In the genomic region with DNA sequence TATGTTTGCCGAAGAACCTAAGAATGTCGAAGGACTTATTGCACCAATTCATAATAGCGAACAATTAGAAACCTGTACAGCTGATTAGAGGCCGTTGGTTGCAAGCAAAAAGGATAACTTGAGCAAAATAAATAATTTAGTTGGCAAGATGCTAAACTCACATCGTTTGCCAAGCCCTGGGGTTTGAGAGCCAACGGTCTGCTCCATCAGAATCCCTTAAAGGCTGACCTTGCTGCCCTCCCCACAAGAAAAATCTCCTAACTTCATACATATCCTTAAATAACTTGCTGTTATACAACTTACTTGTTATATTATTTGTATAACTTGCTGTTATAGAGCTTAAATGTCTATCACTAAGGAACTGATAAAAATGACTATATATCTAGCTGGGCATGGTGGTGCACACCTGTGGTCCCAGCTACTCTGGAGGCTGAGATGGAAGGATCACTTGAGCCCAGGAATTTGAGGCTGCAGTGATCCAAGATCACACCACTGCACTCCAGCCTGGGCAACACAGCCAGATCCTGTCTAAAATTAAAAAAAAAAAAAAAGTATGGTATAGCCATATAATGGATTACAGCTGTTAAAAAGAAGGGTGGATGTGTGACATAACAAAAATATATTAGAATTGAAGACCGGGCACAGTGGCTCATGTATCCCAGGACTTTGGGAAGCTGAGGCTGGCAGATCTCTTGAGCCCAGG, we compare ENCODE assay signal across 18 cellular contexts. TPM values are rescaled to one million over a fixed set of nuclear protein-coding genes. Genes with fewer than 3 reads are reported as not detected.
DNase-seq lines count a peak whose midpoint lies in the region; ATAC-seq, FAIRE-seq and TF ChIP-seq lines count a peak whose summit lies in the region.
"Had no signal": no experiment of that assay in that cellular context is flagged by ENCODE, and none has a peak within 500 bp of the region (broad histone marks: within the 10 kb centered on the region; RNA-seq: fewer than 3 reads in every experiment).

No MANE protein-coding gene starts in this region.

- POLR2A ChIA-PET in HepG2 (lab: Yijun Ruan, JAX), result no interaction called here
- POLR2A ChIA-PET in OCI-LY7 (lab: Charles Lee), result interaction anchor here (0.6 kb wide), 1 partner anchor 53 kb away, joined by 3 read pairs; no protein-coding TSS in a partner anchor
- POLR2A ChIA-PET in GM12878 (lab: Charles Lee), result interaction anchor here (1.5 kb wide), 1 partner anchor 8 kb away, joined by 3 read pairs; no protein-coding TSS in a partner anchor

- H3K27me3 ChIP-seq in HepG2 (ENCODE audit: control insufficient read depth in 1 of 2, insufficient read depth in 2 of 2, low read length in 2 of 2) (no peaks in the 10 kb centered on the region; a peak in 1 of 5 replicates), right lobe of liver (no peaks in the 10 kb centered on the region), GM12878 (replicated peaks in 1 of 2; ENCODE audit: control insufficient read depth in 2 of 2, insufficient read depth in 2 of 2, low read length in 1 of 2) (no peaks in the 10 kb centered on the region)
- H3K27me3 ChIP-seq: gastrocnemius medialis, SJSA1 had no signal

- BruUV-seq in HepG2 (replicated peaks; lab: Mats Ljungman, UMichigan) (no TSS peak), OCI-LY7 (replicated peaks; lab: Mats Ljungman, UMichigan) (no TSS peak), GM12878 (replicated peaks; lab: Mats Ljungman, UMichigan) (no TSS peak)

- ATAC-seq in HepG2, result no peak
- ATAC-seq in right lobe of liver, result no peak
- ATAC-seq in GM12878, result no peak
- ATAC-seq in HG02938 (IDR thresholded peaks at IDR 0.05; ENCODE audit: unreplicated experiment), result no peak
- no peak for ATAC-seq in HG03354 (IDR thresholded peaks at IDR 0.05; ENCODE audit: poor library complexity, severe bottlenecking, unreplicated experiment)
- ATAC-seq in HG03457 (IDR thresholded peaks at IDR 0.05; ENCODE audit: unreplicated experiment), result no peak
- ATAC-seq: gastrocnemius medialis had no signal

- TF ChIP-seq POLR2A in HepG2 (IDR thresholded peaks at IDR 0.05; ENCODE audit: insufficient read depth in 1 of 2, low read depth in 2 of 2, low read length in 2 of 2), result no peak
- TF ChIP-seq POLR2A in right lobe of liver (IDR thresholded peaks at IDR 0.05), result no peak
- no peak for TF ChIP-seq POLR2A in GM12878 (IDR thresholded peaks at IDR 0.05; ENCODE audit: low read depth, low read length)

- TF ChIP-seq RAD21 in HepG2 (CRISPR knock-in tag; IDR thresholded peaks at IDR 0.05) (no peak), GM12878 (IDR thresholded peaks at IDR 0.05; ENCODE audit: insufficient read depth, low read depth, low read length) (no peak)

- H3K27ac ChIP-seq in HepG2 (ENCODE audit: extremely low read length, insufficient read depth, low read length) (no peak overlapping the region), right lobe of liver (no peak overlapping the region), OCI-LY7 (ENCODE audit: low read depth, low read length, poor library complexity, severe bottlenecking) (no peak overlapping the region), GM12878 (ENCODE audit: control insufficient read depth, insufficient read depth) (no peak overlapping the region)
- H3K27ac ChIP-seq: gastrocnemius medialis, SJSA1 had no signal

- H4K20me1 ChIP-seq in HepG2 (ENCODE audit: insufficient read depth, low read length), result no peaks in the 10 kb centered on the region
- H4K20me1 ChIP-seq in OCI-LY7 (ENCODE audit: insufficient read depth, low read length), result peaks cover 11% of the 10 kb centered on the region; the same call in 1 of the 2 replicates
- no peaks in the 10 kb centered on the region for H4K20me1 ChIP-seq in GM12878 (ENCODE audit: control insufficient read depth, insufficient read depth)

- FAIRE-seq in HepG2 (lab: Jason Lieb, UNC) (no peak), GM12878 (lab: Jason Lieb, UNC) (no peak)
- FAIRE-seq: endothelial cell of umbilical vein, GM12891 had no signal

- no peak for DNase-seq in HepG2 (ENCODE audit: low spot score)
- no peak for DNase-seq in right lobe of liver
- DNase-seq in OCI-LY7 (ENCODE audit: low spot score), result no peak
- DNase-seq in GM12878 (ENCODE audit: low read depth, low spot score), result no peak
- DNase-seq: activated CD8-positive, alpha-beta memory T cell treated with anti-CD3 and anti-CD28 coated beads, Interleukin-2, amount 50 U/mL, for 48 hours; amniotic stem cell; C1 segment of cervical spinal cord; gastrocnemius medialis; H7; mesenchymal stem cell; NCI-H1092; stimulated activated CD4-positive, alpha-beta T cell treated with anti-CD3 and anti-CD28 coated beads, Interleukin-4, amount 100 ng/mL, for 1 hour had no signal

- RAD21 ChIA-PET in GM12878 (lab: Charles Lee; ENCODE audit: unreplicated experiment), result interaction anchor here (1.4 kb wide), 1 partner anchor 47 kb away, joined by 6 read pairs; the partner anchor contains the start of genes PRR11 and SKA2

- SMC1A ChIA-PET in GM12878 (lab: Charles Lee; ENCODE audit: uncharacterized antibody, unreplicated experiment), result interaction anchor here (0.6 to 1.5 kb wide), 2 partner anchors 13 to 53 kb away, joined by 3 read pairs; no protein-coding TSS in a partner anchor

- H3K4me3 ChIP-seq in HepG2 (replicated peaks in 1 of 3; ENCODE audit: insufficient read depth in 1 of 3, low read depth in 2 of 3, low read length in 3 of 3) (peak overlapping the region in 1 of 3 experiments; percentile 9; a peak in 1 of 6 replicates), right lobe of liver (no peak overlapping the region), OCI-LY7 (ENCODE audit: low read depth, low read length, poor library complexity, severe bottlenecking) (no peak overlapping the region), GM12878 (no peak overlapping the region)
- H3K4me3 ChIP-seq: SJSA1 had no signal

- no peak overlapping the region for H3K9ac ChIP-seq in HepG2 (ENCODE audit: insufficient read depth, low read depth, low read length)
- no peak overlapping the region for H3K9ac ChIP-seq in GM12878 (ENCODE audit: control insufficient read depth, insufficient read depth, low read length)

- H3K9me2 ChIP-seq in OCI-LY7 (ENCODE audit: insufficient read depth, low read length), result no peaks in the 10 kb centered on the region

- CTCF ChIA-PET in HepG2 (lab: Yijun Ruan, JAX; ENCODE audit: low intra/inter-chr PET ratio, low total read pairs), result no interaction called here
- CTCF ChIA-PET in OCI-LY7 (lab: Charles Lee; ENCODE audit: unreplicated experiment), result no interaction called here
- CTCF ChIA-PET in GM12878 (lab: Yijun Ruan, JAX), result interaction anchor here (0.6 to 1.7 kb wide), 3 partner anchors 11 to 548 kb away, joined by 3 to 4 read pairs (median 4); no protein-coding TSS in a partner anchor

- H2AFZ ChIP-seq in HepG2 (ENCODE audit: low read length) (no peak overlapping the region), OCI-LY7 (ENCODE audit: low read length) (no peak overlapping the region), GM12878 (ENCODE audit: control insufficient read depth, low read depth, low read length) (no peak overlapping the region)

- H3K36me3 ChIP-seq in HepG2 (replicated peaks in 1 of 2; ENCODE audit: control insufficient read depth in 1 of 2, insufficient read depth in 2 of 2, low read length in 2 of 2), result peaks cover 2 to 7% of the 10 kb centered on the region in 2 experiments; a peak in 4 of 5 replicates
- no peaks in the 10 kb centered on the region for H3K36me3 ChIP-seq in right lobe of liver
- peaks cover 64% of the 10 kb centered on the region for H3K36me3 ChIP-seq in OCI-LY7 (ENCODE audit: insufficient read depth, low read length)
- peaks cover 0 to 7% of the 10 kb centered on the region in 2 experiments; a peak in 2 of 4 replicates for H3K36me3 ChIP-seq in GM12878 (ENCODE audit: control insufficient read depth in 2 of 2, insufficient read depth in 2 of 2, low read length in 1 of 2)
- H3K36me3 ChIP-seq: gastrocnemius medialis had no signal

- H3K79me2 ChIP-seq in HepG2 (ENCODE audit: insufficient read depth, low read length) (peaks cover 35% of the 10 kb centered on the region), OCI-LY7 (ENCODE audit: insufficient read depth, low read depth, low read length) (peaks cover 47% of the 10 kb centered on the region), GM12878 (ENCODE audit: control insufficient read depth, insufficient read depth, low read length) (peaks cover 38% of the 10 kb centered on the region)

- no peak for TF ChIP-seq CTCF in HepG2 (CRISPR knock-in tag; IDR thresholded peaks at IDR 0.05)
- no peak for TF ChIP-seq CTCF in right lobe of liver (IDR thresholded peaks at IDR 0.05)
- no peak for TF ChIP-seq CTCF in OCI-LY7 (conservative IDR thresholded peaks at IDR 0.05; ENCODE audit: low read length)
- no peak for TF ChIP-seq CTCF in GM12878 (IDR thresholded peaks at IDR 0.05 in 2 of 3, conservative IDR thresholded peaks at IDR 0.05 in 1 of 3; ENCODE audit: control insufficient read depth in 2 of 3, extremely low read depth in 1 of 3, insufficient read depth in 1 of 3, low read depth in 3 of 3, low read length in 3 of 3)

- H3K4me2 ChIP-seq in HepG2 (ENCODE audit: low read depth, low read length), result peak overlapping the region; percentile 33
- H3K4me2 ChIP-seq in OCI-LY7 (ENCODE audit: low read length), result peak overlapping the region; percentile 31
- peak overlapping the region; percentile 99 for H3K4me2 ChIP-seq in GM12878 (ENCODE audit: control insufficient read depth, insufficient read depth)

- in situ Hi-C loops in HepG2 (cut with HindIII; ENCODE audit: extremely low pct_ligation_motif_present, low pct_unique_long_range_greater_than_20kb) (loop anchor here (5.0 kb wide), 1 partner anchor 39 kb away; no protein-coding TSS in a partner anchor), GM12878 (cut with MboI) (no loop called here)

- 96% methylated on average over 7 of the region's 7 CpGs for WGBS in HepG2 (ENCODE audit: low lambda C conversion rate)
- WGBS in right lobe of liver (ENCODE audit: insufficient coverage, low coverage, low lambda C conversion rate, missing lambda C conversion rate), result 84% methylated on average over 7 of the region's 7 CpGs
- 97% methylated on average over 7 of the region's 7 CpGs for WGBS in GM12878 (ENCODE audit: insufficient coverage, insufficient replicate concordance, low lambda C conversion rate, missing lambda C conversion rate)

- H3K4me1 ChIP-seq in HepG2 (ENCODE audit: insufficient read depth, low read length), result peaks cover 36% of the 10 kb centered on the region
- H3K4me1 ChIP-seq in right lobe of liver, result peaks cover 0 to 15% (median 4%) of the 10 kb centered on the region in 4 donors
- peaks cover 30% of the 10 kb centered on the region for H3K4me1 ChIP-seq in OCI-LY7 (ENCODE audit: insufficient read depth, low read length, poor library complexity, severe bottlenecking)
- peaks cover 4% of the 10 kb centered on the region; the same call in 1 of the 2 replicates for H3K4me1 ChIP-seq in GM12878 (ENCODE audit: control insufficient read depth, insufficient read depth, low read length)

- H3K9me3 ChIP-seq in HepG2 (ENCODE audit: low read length) (no peaks in the 10 kb centered on the region), right lobe of liver (no peaks in the 10 kb centered on the region), OCI-LY7 (ENCODE audit: low read length) (no peaks in the 10 kb centered on the region), GM12878 (replicated peaks; ENCODE audit: control insufficient read depth, insufficient read depth, low read length) (no peaks in the 10 kb centered on the region)
- H3K9me3 ChIP-seq: gastrocnemius medialis, SJSA1 had no signal

- intact Hi-C loops in HepG2 (cut with micrococcal nuclease; ENCODE audit: unreplicated experiment), result no loop called here
- intact Hi-C loops in right lobe of liver (cut with DNase I), result no loop called here
- intact Hi-C loops in OCI-LY7 (cut with micrococcal nuclease; ENCODE audit: unreplicated experiment), result no loop called here
- intact Hi-C loops in GM12878 (cut with micrococcal nuclease; ENCODE audit: unreplicated experiment), result no loop called here

- TF ChIP-seq EP300 in HepG2 (IDR thresholded peaks at IDR 0.05; ENCODE audit: low read depth in 2 of 2, low read length in 2 of 2), result no peak
- TF ChIP-seq EP300 in HepG2 (CRISPR knock-in tag; IDR thresholded peaks at IDR 0.05; ENCODE audit: borderline replicate concordance), result no peak
- no peak for TF ChIP-seq EP300 in GM12878 (IDR thresholded peaks at IDR 0.05; ENCODE audit: borderline replicate concordance in 1 of 2, control insufficient read depth in 1 of 2, low read depth in 2 of 2, low read length in 2 of 2)

RNA-seq across cellular contexts. Expression of gene TRIM37, which starts 1.9 kb away (rescaled TPM):
- total RNA-seq in HepG2 (2016; rRNA removed; fragmentation: Illumina TruSeq; extraction: Trizol) (39.1 and 48.1 TPM in 2 replicates), right lobe of liver (10 to 100 TPM in 1 of 6 experiments, 1 to 10 TPM in 5; 7.2 to 11.0 (median 9.0) TPM), OCI-LY7 (2022) (22.4 and 27.9 TPM in 2 replicates), GM12878 (2014; rRNA removed) (17.7 and 19.7 TPM in 2 replicates), GM12878 (2014; rRNA removed; fragmentation: Illumina TruSeq; extraction: Trizol) (19.4 and 19.7 TPM in 2 replicates), GM12878 (2021) (17.9 and 20.6 TPM in 2 replicates)
- total RNA-seq in HepG2 (2016; cell fraction: cytosol; rRNA removed; fragmentation: Illumina TruSeq; extraction: Trizol; ENCODE audit: low read depth), result 12.1 and 14.0 TPM in 2 replicates
- total RNA-seq in HepG2 (2016; cell fraction: insoluble cytoplasmic fraction; rRNA removed; fragmentation: Illumina TruSeq; extraction: Trizol), result 39.2 and 51.8 TPM in 2 replicates
- 27.1 and 27.4 TPM in 2 replicates for total RNA-seq in HepG2 (2016; cell fraction: membrane; rRNA removed; fragmentation: Illumina TruSeq; extraction: Trizol)
- total RNA-seq in HepG2 (2016; cell fraction: nucleus; rRNA removed; fragmentation: Illumina TruSeq; extraction: Trizol), result 30.4 and 38.6 TPM in 2 replicates
- polyA plus RNA-seq in HepG2 (2011; rRNA removed) (10.1 and 12.4 TPM in 2 replicates), GM12878 (2011; rRNA removed) (18.6 and 24.4 TPM in 2 replicates), GM12878 (2014; fragmentation: Illumina TruSeq; extraction: Trizol) (16.4 and 21.2 TPM in 2 replicates), GM12878 (2014; fragmentation: Nextera tagmentation; extraction: Ambion mirVana) (1 to 10 TPM; 4.8 to 6.7 TPM), GM12878 (2014; rRNA removed) (11.7 and 13.3 TPM in 2 replicates), GM12878 (2016; fragmentation: Nextera tagmentation; extraction: Ambion mirVana) (10 to 100 TPM; 18.6 to 19.6 TPM)
- polyA plus RNA-seq in HepG2 (2011; cell fraction: cytosol; rRNA removed), result 5.2 and 7.4 TPM in 2 replicates
- polyA plus RNA-seq in HepG2 (2011; cell fraction: nucleus; rRNA removed), result 7.8 and 8.1 TPM in 2 replicates
- polyA plus RNA-seq in HepG2 (2012), result 10.9 and 11.7 TPM in 2 replicates
- polyA plus RNA-seq in HepG2 (2016; cell fraction: cytosol; fragmentation: Illumina TruSeq; extraction: Trizol; ENCODE audit: low read depth), result 3.1 and 3.7 TPM in 2 replicates
- 32.9 and 34.8 TPM in 2 replicates for polyA plus RNA-seq in HepG2 (2016; cell fraction: insoluble cytoplasmic fraction; fragmentation: Illumina TruSeq; extraction: Trizol; ENCODE audit: low read depth)
- 10.8 and 11.4 TPM in 2 replicates for polyA plus RNA-seq in HepG2 (2016; cell fraction: membrane; fragmentation: Illumina TruSeq; extraction: Trizol; ENCODE audit: low read depth)
- polyA plus RNA-seq in HepG2 (2016; cell fraction: nucleus; fragmentation: Illumina TruSeq; extraction: Trizol; ENCODE audit: insufficient read depth, low read depth), result 30.6 and 31.5 TPM in 2 replicates
- 42.6 and 98.7 TPM in 2 replicates for polyA minus RNA-seq in HepG2 (2011; rRNA and poly(A)+ RNA removed; ENCODE audit: low replicate concordance)
- 9.7 and 11.4 TPM in 2 replicates for polyA minus RNA-seq in HepG2 (2011; cell fraction: cytosol; rRNA and poly(A)+ RNA removed)
- polyA minus RNA-seq in HepG2 (2011; cell fraction: nucleus; rRNA and poly(A)+ RNA removed), result 44.3 and 55.3 TPM in 2 replicates
- total RNA-seq in OCI-LY7 (2014; rRNA removed; shearing (Covaris generic)), result 32.7 and 35.4 TPM in 2 replicates
- 38.9 and 39.3 TPM in 2 replicates for total RNA-seq in GM12878 (2013; cell fraction: nucleolus; rRNA removed)
- polyA plus RNA-seq in GM12878 (2011; ENCODE audit: low read depth), result 8.1 TPM
- 8.0 and 8.8 TPM in 2 replicates for polyA plus RNA-seq in GM12878 (2011; cell fraction: cytosol; rRNA removed)
- polyA plus RNA-seq in GM12878 (2011; cell fraction: nucleus; rRNA removed), result 15.6 and 48.8 TPM in 2 replicates
- polyA plus RNA-seq in GM12878 (2012), result 6.8 and 7.0 TPM in 2 replicates
- 23.4 and 46.4 TPM in 2 replicates for polyA minus RNA-seq in GM12878 (2011; rRNA and poly(A)+ RNA removed)
- polyA minus RNA-seq in GM12878 (2011; cell fraction: cytosol; rRNA and poly(A)+ RNA removed), result 6.5 and 14.7 TPM in 2 replicates
- 33.1 and 38.7 TPM in 2 replicates for polyA minus RNA-seq in GM12878 (2011; cell fraction: nucleus; rRNA and poly(A)+ RNA removed)

RNA-seq across cellular contexts. Expression of gene SKA2, which starts 46.4 kb away (rescaled TPM):
- total RNA-seq in HepG2 (2016; rRNA removed; fragmentation: Illumina TruSeq; extraction: Trizol), result 91.8 and 148 TPM in 2 replicates
- 47.5 and 49.5 TPM in 2 replicates for total RNA-seq in HepG2 (2016; cell fraction: cytosol; rRNA removed; fragmentation: Illumina TruSeq; extraction: Trizol; ENCODE audit: low read depth)
- 89.8 and 139 TPM in 2 replicates for total RNA-seq in HepG2 (2016; cell fraction: insoluble cytoplasmic fraction; rRNA removed; fragmentation: Illumina TruSeq; extraction: Trizol)
- 81.2 and 89.4 TPM in 2 replicates for total RNA-seq in HepG2 (2016; cell fraction: membrane; rRNA removed; fragmentation: Illumina TruSeq; extraction: Trizol)
- total RNA-seq in HepG2 (2016; cell fraction: nucleus; rRNA removed; fragmentation: Illumina TruSeq; extraction: Trizol), result 28.6 and 29.7 TPM in 2 replicates
- 13.4 and 18.6 TPM in 2 replicates for polyA plus RNA-seq in HepG2 (2011; rRNA removed)
- 15.1 and 24.3 TPM in 2 replicates for polyA plus RNA-seq in HepG2 (2011; cell fraction: cytosol; rRNA removed)
- 2.0 and 33.2 TPM in 2 replicates for polyA plus RNA-seq in HepG2 (2011; cell fraction: nucleus; rRNA removed)
- 55.5 and 76.1 TPM in 2 replicates for polyA plus RNA-seq in HepG2 (2012)
- 72.1 and 80.1 TPM in 2 replicates for polyA plus RNA-seq in HepG2 (2016; cell fraction: cytosol; fragmentation: Illumina TruSeq; extraction: Trizol; ENCODE audit: low read depth)
- polyA plus RNA-seq in HepG2 (2016; cell fraction: insoluble cytoplasmic fraction; fragmentation: Illumina TruSeq; extraction: Trizol; ENCODE audit: low read depth), result 160 and 181 TPM in 2 replicates
- polyA plus RNA-seq in HepG2 (2016; cell fraction: membrane; fragmentation: Illumina TruSeq; extraction: Trizol; ENCODE audit: low read depth), result 88.8 and 95.8 TPM in 2 replicates
- 57.5 and 58.6 TPM in 2 replicates for polyA plus RNA-seq in HepG2 (2016; cell fraction: nucleus; fragmentation: Illumina TruSeq; extraction: Trizol; ENCODE audit: insufficient read depth, low read depth)
- 9.6 and 20.6 TPM in 2 replicates for polyA minus RNA-seq in HepG2 (2011; rRNA and poly(A)+ RNA removed; ENCODE audit: low replicate concordance)
- polyA minus RNA-seq in HepG2 (2011; cell fraction: cytosol; rRNA and poly(A)+ RNA removed), result 12.0 and 15.6 TPM in 2 replicates
- polyA minus RNA-seq in HepG2 (2011; cell fraction: nucleus; rRNA and poly(A)+ RNA removed), result 21.4 and 37.5 TPM in 2 replicates
- total RNA-seq in right lobe of liver, result 10 to 100 TPM; 12.2 to 23.1 (median 13.5) TPM
- 82.5 and 106 TPM in 2 replicates for total RNA-seq in OCI-LY7 (2014; rRNA removed; shearing (Covaris generic))
- 106 and 117 TPM in 2 replicates for total RNA-seq in OCI-LY7 (2022)
- total RNA-seq in GM12878 (2013; cell fraction: nucleolus; rRNA removed), result 9.8 and 11.1 TPM in 2 replicates
- total RNA-seq in GM12878 (2014; rRNA removed), result 57.8 and 59.5 TPM in 2 replicates
- total RNA-seq in GM12878 (2014; rRNA removed; fragmentation: Illumina TruSeq; extraction: Trizol), result 123 and 131 TPM in 2 replicates
- 65.9 and 66.8 TPM in 2 replicates for total RNA-seq in GM12878 (2021)
- 63.5 TPM for polyA plus RNA-seq in GM12878 (2011; ENCODE audit: low read depth)
- polyA plus RNA-seq in GM12878 (2011; rRNA removed), result 40.3 and 72.1 TPM in 2 replicates
- 14.0 and 17.8 TPM in 2 replicates for polyA plus RNA-seq in GM12878 (2011; cell fraction: cytosol; rRNA removed)
- 8.0 and 8.6 TPM in 2 replicates for polyA plus RNA-seq in GM12878 (2011; cell fraction: nucleus; rRNA removed)
- polyA plus RNA-seq in GM12878 (2012), result 56.2 and 87.0 TPM in 2 replicates
- polyA plus RNA-seq in GM12878 (2014; fragmentation: Illumina TruSeq; extraction: Trizol), result 137 and 168 TPM in 2 replicates
- polyA plus RNA-seq in GM12878 (2014; fragmentation: Nextera tagmentation; extraction: Ambion mirVana), result 100 to 1,000 TPM; 110 to 114 TPM
- 71.4 and 82.5 TPM in 2 replicates for polyA plus RNA-seq in GM12878 (2014; rRNA removed)
- polyA plus RNA-seq in GM12878 (2016; fragmentation: Nextera tagmentation; extraction: Ambion mirVana), result 100 to 1,000 TPM; 124 to 133 TPM
- 14.1 and 15.5 TPM in 2 replicates for polyA minus RNA-seq in GM12878 (2011; rRNA and poly(A)+ RNA removed)
- polyA minus RNA-seq in GM12878 (2011; cell fraction: cytosol; rRNA and poly(A)+ RNA removed), result 9.5 and 12.6 TPM in 2 replicates
- polyA minus RNA-seq in GM12878 (2011; cell fraction: nucleus; rRNA and poly(A)+ RNA removed), result 6.2 and 18.9 TPM in 2 replicates

RNA-seq across cellular contexts. Expression of gene PRR11, which starts 47.0 kb away (rescaled TPM):
- total RNA-seq in HepG2 (2016; rRNA removed; fragmentation: Illumina TruSeq; extraction: Trizol) (39.2 and 50.4 TPM in 2 replicates), right lobe of liver (1 to 10 TPM in 1 of 6 experiments, under 1 TPM in 5; 0.49 to 1.9 (median 0.54) TPM), OCI-LY7 (2022) (106 and 123 TPM in 2 replicates), GM12878 (2014; rRNA removed) (20.8 and 21.2 TPM in 2 replicates), GM12878 (2014; rRNA removed; fragmentation: Illumina TruSeq; extraction: Trizol) (73.9 and 74.4 TPM in 2 replicates), GM12878 (2021) (51.3 and 54.0 TPM in 2 replicates)
- 8.1 and 9.8 TPM in 2 replicates for total RNA-seq in HepG2 (2016; cell fraction: cytosol; rRNA removed; fragmentation: Illumina TruSeq; extraction: Trizol; ENCODE audit: low read depth)
- 36.7 and 48.3 TPM in 2 replicates for total RNA-seq in HepG2 (2016; cell fraction: insoluble cytoplasmic fraction; rRNA removed; fragmentation: Illumina TruSeq; extraction: Trizol)
- total RNA-seq in HepG2 (2016; cell fraction: membrane; rRNA removed; fragmentation: Illumina TruSeq; extraction: Trizol), result 37.2 and 37.8 TPM in 2 replicates
- total RNA-seq in HepG2 (2016; cell fraction: nucleus; rRNA removed; fragmentation: Illumina TruSeq; extraction: Trizol), result 20.5 and 25.8 TPM in 2 replicates
- polyA plus RNA-seq in HepG2 (2011; rRNA removed) (21.8 and 35.7 TPM in 2 replicates), GM12878 (2011; rRNA removed) (78.3 and 95.1 TPM in 2 replicates), GM12878 (2014; fragmentation: Illumina TruSeq; extraction: Trizol) (97.0 and 99.8 TPM in 2 replicates), GM12878 (2014; fragmentation: Nextera tagmentation; extraction: Ambion mirVana) (10 to 100 TPM; 32.6 to 49.8 TPM), GM12878 (2014; rRNA removed) (46.8 and 49.7 TPM in 2 replicates), GM12878 (2016; fragmentation: Nextera tagmentation; extraction: Ambion mirVana) (10 to 100 TPM; 39.8 to 46.2 TPM)
- polyA plus RNA-seq in HepG2 (2011; cell fraction: cytosol; rRNA removed), result 24.4 and 31.4 TPM in 2 replicates
- polyA plus RNA-seq in HepG2 (2011; cell fraction: nucleus; rRNA removed), result 3.7 and 3.9 TPM in 2 replicates
- 11.8 and 35.0 TPM in 2 replicates for polyA plus RNA-seq in HepG2 (2012)
- 7.7 and 9.4 TPM in 2 replicates for polyA plus RNA-seq in HepG2 (2016; cell fraction: cytosol; fragmentation: Illumina TruSeq; extraction: Trizol; ENCODE audit: low read depth)
- 61.7 and 63.3 TPM in 2 replicates for polyA plus RNA-seq in HepG2 (2016; cell fraction: insoluble cytoplasmic fraction; fragmentation: Illumina TruSeq; extraction: Trizol; ENCODE audit: low read depth)
- polyA plus RNA-seq in HepG2 (2016; cell fraction: membrane; fragmentation: Illumina TruSeq; extraction: Trizol; ENCODE audit: low read depth), result 26.8 and 32.7 TPM in 2 replicates
- 27.9 and 29.0 TPM in 2 replicates for polyA plus RNA-seq in HepG2 (2016; cell fraction: nucleus; fragmentation: Illumina TruSeq; extraction: Trizol; ENCODE audit: insufficient read depth, low read depth)
- 34.0 and 79.7 TPM in 2 replicates for polyA minus RNA-seq in HepG2 (2011; rRNA and poly(A)+ RNA removed; ENCODE audit: low replicate concordance)
- polyA minus RNA-seq in HepG2 (2011; cell fraction: cytosol; rRNA and poly(A)+ RNA removed), result 27.9 and 32.0 TPM in 2 replicates
- polyA minus RNA-seq in HepG2 (2011; cell fraction: nucleus; rRNA and poly(A)+ RNA removed), result 12.3 and 23.4 TPM in 2 replicates
- 21.9 and 27.3 TPM in 2 replicates for total RNA-seq in OCI-LY7 (2014; rRNA removed; shearing (Covaris generic))
- 9.7 and 11.0 TPM in 2 replicates for total RNA-seq in GM12878 (2013; cell fraction: nucleolus; rRNA removed)
- 18.2 TPM for polyA plus RNA-seq in GM12878 (2011; ENCODE audit: low read depth)
- polyA plus RNA-seq in GM12878 (2011; cell fraction: cytosol; rRNA removed), result 60.4 and 69.0 TPM in 2 replicates
- 7.3 and 15.0 TPM in 2 replicates for polyA plus RNA-seq in GM12878 (2011; cell fraction: nucleus; rRNA removed)
- polyA plus RNA-seq in GM12878 (2012), result 35.8 and 40.1 TPM in 2 replicates
- polyA minus RNA-seq in GM12878 (2011; rRNA and poly(A)+ RNA removed), result 95.1 and 98.6 TPM in 2 replicates
- polyA minus RNA-seq in GM12878 (2011; cell fraction: cytosol; rRNA and poly(A)+ RNA removed), result 39.4 and 48.4 TPM in 2 replicates
- 5.8 and 8.9 TPM in 2 replicates for polyA minus RNA-seq in GM12878 (2011; cell fraction: nucleus; rRNA and poly(A)+ RNA removed)

Comparison
In these comparisons a context has a peak if more than half of its experiments do, and no peak if none do; other contexts are left out.
1. H3K4me2 ChIP-seq: peak in every context shown above with its lines; median percentile 99 in GM12878; 33 in HepG2; 31 in OCI-LY7.